Comparison of ENCODE assay signal across 10 cellular contexts in genomic region chr2:39411186-39411944, GRCh38. TPM values are rescaled to one million over a fixed set of nuclear protein-coding genes. Genes with fewer than 3 reads are reported as not detected.
A peak's percentile ranks its signal among the peaks of the same experiment; 100 is the strongest.
DNase-seq lines count a peak whose midpoint lies in the region; ATAC-seq and TF ChIP-seq lines count a peak whose summit lies in the region.
"Had no signal": no experiment of that assay in that cellular context is flagged by ENCODE, and none has a peak within 500 bp of the region (broad histone marks: within the 10 kb centered on the region; RNA-seq: fewer than 3 reads in every experiment).

No MANE protein-coding gene starts in this region.

- ATAC-seq in gastrocnemius medialis = peak; percentile 84 to 91
- no peak for ATAC-seq in HG03439 (IDR thresholded peaks at IDR 0.05; ENCODE audit: unreplicated experiment)

- H3K4me1 Mint-ChIP-seq in endothelial cell (ENCODE audit: unreplicated experiment) = peaks cover 61% of the 10 kb centered on the region

- H3K27ac ChIP-seq in gastrocnemius medialis = peak overlapping the region; percentile 73 to 77 (median 77)

- no peaks in the 10 kb centered on the region for H3K36me3 Mint-ChIP-seq in endothelial cell (ENCODE audit: low read depth, unreplicated experiment)

- H3K36me3 ChIP-seq in MG63 (no peaks in the 10 kb centered on the region), gastrocnemius medialis (no peaks in the 10 kb centered on the region)

- no peaks in the 10 kb centered on the region for H3K9me3 Mint-ChIP-seq in endothelial cell (ENCODE audit: unreplicated experiment)
- H3K9me3 Mint-ChIP-seq: T-helper 1 cell treated with Interleukin-12 subunit alpha and Interleukin-12 subunit beta and Interleukin-4 antibody, amounts not matched to agents 30 μg/mL and 1 μg/mL, for 36 hours had no signal

- H3K27ac Mint-ChIP-seq in endothelial cell (ENCODE audit: unreplicated experiment) = peak overlapping the region; percentile 0
- H3K27ac Mint-ChIP-seq: T-helper 1 cell treated with Interleukin-12 subunit alpha and Interleukin-12 subunit beta and Interleukin-4 antibody, amounts not matched to agents 30 μg/mL and 1 μg/mL, for 36 hours had no signal

- intact Hi-C loops in gastrocnemius medialis (cut with DNase I; ENCODE audit: low total_unique reads) = no loop called here

- TF ChIP-seq CTCF in endothelial cell (IDR thresholded peaks at IDR 0.05; ENCODE audit: unreplicated experiment) = no peak
- TF ChIP-seq CTCF in gastrocnemius medialis (IDR thresholded peaks at IDR 0.05 in 4 of 5, conservative IDR thresholded peaks at IDR 0.05 in 1 of 5) = no peak

- H3K27me3 Mint-ChIP-seq in endothelial cell (ENCODE audit: unreplicated experiment) = peaks cover 5% of the 10 kb centered on the region

- no peak for TF ChIP-seq POLR2A in gastrocnemius medialis (IDR thresholded peaks at IDR 0.05)

- H3K4me3 Mint-ChIP-seq in endothelial cell (ENCODE audit: unreplicated experiment) = no peak overlapping the region
- H3K4me3 Mint-ChIP-seq: T-helper 1 cell treated with Interleukin-12 subunit alpha and Interleukin-12 subunit beta and Interleukin-4 antibody, amounts not matched to agents 30 μg/mL and 1 μg/mL, for 36 hours had no signal

- peaks cover 83 to 87% of the 10 kb centered on the region in 2 donors for H3K4me1 ChIP-seq in gastrocnemius medialis

- no peaks in the 10 kb centered on the region for H3K27me3 ChIP-seq in MG63
- no peaks in the 10 kb centered on the region for H3K27me3 ChIP-seq in gastrocnemius medialis

- peak; percentile 93 for DNase-seq in EL
- DNase-seq in MG63 = no peak
- DNase-seq in endothelial cell (ENCODE audit: low spot score) = no peak
- no peak for DNase-seq in gastrocnemius medialis
- DNase-seq in activated CD4-positive, alpha-beta T cell treated with anti-CD3 and anti-CD28 coated beads for 1 hour = no peak
- DNase-seq in activated effector memory CD4-positive, alpha-beta T cell treated with Interleukin-2 at 50 U/mL for 16 hours = no peak
- DNase-seq: anterior cingulate cortex, NCI-H1436 had no signal

- H3K9me3 ChIP-seq in MG63 (no peaks in the 10 kb centered on the region), gastrocnemius medialis (no peaks in the 10 kb centered on the region)

- in situ Hi-C loops in gastrocnemius medialis (cut with MboI; ENCODE audit: low sequenced_read_pairs in 4 of 4) = no loop called here

- peak overlapping the region; percentile 19 for H3K4me3 ChIP-seq in MG63
- H3K4me3 ChIP-seq in gastrocnemius medialis = peak overlapping the region in 1 of 4 donors; percentile 6

RNA-seq across cellular contexts. Expression of gene MAP4K3, which starts 25.7 kb away (rescaled TPM):
- total RNA-seq in MG63 (2014; rRNA removed; shearing (Covaris generic); ENCODE audit: low replicate concordance) = 8.7 and 15.6 TPM in 2 replicates
- total RNA-seq in endothelial cell (ENCODE audit: unreplicated experiment) (51.1 TPM), gastrocnemius medialis (10 to 100 TPM; 23.0 to 52.1 (median 31.8) TPM)
